ENCODE assay signal across 15 cellular contexts in the genomic region with DNA sequence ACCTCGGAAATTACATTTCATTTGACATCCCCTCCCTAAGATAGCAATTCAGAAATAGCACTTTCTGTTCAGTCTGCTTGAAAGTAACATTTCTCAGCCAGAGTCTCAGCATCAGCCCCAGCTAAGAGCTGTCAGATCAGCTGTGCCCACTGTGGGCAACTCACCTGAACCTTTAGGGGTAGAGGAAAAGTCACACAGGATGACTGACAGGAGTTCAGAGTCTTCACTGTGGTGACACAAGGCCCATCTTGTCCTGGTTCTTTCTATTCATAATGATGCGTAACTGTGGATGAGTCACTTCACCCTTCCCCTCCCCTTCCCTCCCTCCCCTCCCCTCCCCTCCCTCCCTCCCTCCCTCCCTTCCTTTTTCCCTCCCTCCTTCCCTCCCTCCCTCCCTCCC.
DNase-seq lines count a peak whose midpoint lies in the region; ATAC-seq and FAIRE-seq lines count a peak whose summit lies in the region.
"Had no signal": no experiment of that assay in that cellular context is flagged by ENCODE, and none has a peak within 500 bp of the region (broad histone marks: within the 10 kb centered on the region; RNA-seq: fewer than 3 reads in every experiment).

No MANE protein-coding gene starts in this region.

- FAIRE-seq in RCC 7860 (lab: Jason Lieb, UNC), result no peak
- FAIRE-seq: small intestine had no signal

- CTCF ChIA-PET in activated naive CD4-positive, alpha-beta T cell treated with anti-CD3 and anti-CD28 coated beads, Interleukin-2, amount 10 ng/mL, durations not matched to agents 7 days and 5 days (lab: Charles Lee), result interaction anchor here (1.4 to 1.9 kb wide), 3 partner anchors 13 to 30 kb away, joined by 4 to 6 read pairs (median 6); no protein-coding TSS in a partner anchor
- CTCF ChIA-PET in T-cell (lab: Charles Lee), result interaction anchor here in 1 of 2 donors (1.6 to 1.7 kb wide), 2 partner anchors 24 to 39 kb away, joined by 3 to 5 read pairs; no protein-coding TSS in a partner anchor

- peak; percentile 44 to 63 (median 58) for ATAC-seq in T-cell (replicated peaks in 1 of 4)
- peak; percentile 68 for ATAC-seq in activated naive CD8-positive, alpha-beta T cell treated with anti-CD3 and anti-CD28 coated beads, Interleukin-2, amount 10 ng/mL, durations not matched to agents 7 days and 5 days (ENCODE audit: low read depth)
- ATAC-seq: Right ventricle myocardium inferior had no signal

- peak overlapping the region; percentile 10 for H3K4me3 Mint-ChIP-seq in activated naive CD4-positive, alpha-beta T cell treated with anti-CD3 and anti-CD28 coated beads, Interleukin-2, amount 10 ng/mL, durations not matched to agents 7 days and 5 days
- peak overlapping the region in 2 of 3 donors; percentile 29 to 59 for H3K4me3 Mint-ChIP-seq in T-cell
- peak overlapping the region; percentile 29 for H3K4me3 Mint-ChIP-seq in activated naive CD8-positive, alpha-beta T cell treated with anti-CD3 and anti-CD28 coated beads, Interleukin-2, amount 10 ng/mL, durations not matched to agents 7 days and 5 days
- peak overlapping the region; percentile 5 for H3K4me3 Mint-ChIP-seq in stimulated activated naive CD8-positive, alpha-beta T cell treated with anti-CD3 and anti-CD28 coated beads, Interleukin-15, Interleukin-2, amounts not matched to agents 100 ng/mL and 50 ng/mL, for 24 hours

- peaks cover 18% of the 10 kb centered on the region for H3K36me3 Mint-ChIP-seq in activated naive CD4-positive, alpha-beta T cell treated with anti-CD3 and anti-CD28 coated beads, Interleukin-2, amount 10 ng/mL, durations not matched to agents 7 days and 5 days
- H3K36me3 Mint-ChIP-seq in T-cell, result no peaks in the 10 kb centered on the region
- peaks cover 14% of the 10 kb centered on the region for H3K36me3 Mint-ChIP-seq in activated naive CD8-positive, alpha-beta T cell treated with anti-CD3 and anti-CD28 coated beads, Interleukin-2, amount 10 ng/mL, durations not matched to agents 7 days and 5 days
- H3K36me3 Mint-ChIP-seq in stimulated activated naive CD8-positive, alpha-beta T cell treated with anti-CD3 and anti-CD28 coated beads, Interleukin-15, Interleukin-2, amounts not matched to agents 100 ng/mL and 50 ng/mL, for 24 hours (ENCODE audit: low read depth), result no peaks in the 10 kb centered on the region

- DNase-seq in activated naive CD4-positive, alpha-beta T cell treated with anti-CD3 and anti-CD28 coated beads, Interleukin-2, amount 10 ng/mL, durations not matched to agents 7 days and 5 days, result peak; percentile 43
- DNase-seq in activated naive CD4-positive, alpha-beta T cell treated with Interleukin-2 at 50 U/mL for 16 hours, result no peak
- DNase-seq in T-cell (peak in 6 of 34 experiments; percentile 5 to 34 (median 19)), RCC 7860 (ENCODE audit: low spot score) (no peak), NOMO-1 (lab: John Stamatoyannopoulos, UW; ENCODE audit: unreplicated experiment in 2 of 2) (no peak), NCI-H1694 treated with DMSO at 0.1 percent for 48 hours (lab: John Stamatoyannopoulos, UW) (no peak)
- DNase-seq in activated naive CD8-positive, alpha-beta T cell treated with anti-CD3 and anti-CD28 coated beads, Interleukin-2, amount 10 ng/mL, durations not matched to agents 7 days and 5 days, result no peak
- DNase-seq: DMS79 treated with DMSO at 0.1 percent for 48 hours, IMR-90, mesenchymal stem cell, NCI-H1436, NCI-H524 treated with DMSO at 0.1 percent for 48 hours, small intestine had no signal

- POLR2A ChIA-PET in T-cell (lab: Charles Lee), result no interaction called here
- POLR2A ChIA-PET in activated naive CD8-positive, alpha-beta T cell treated with anti-CD3 and anti-CD28 coated beads, Interleukin-2, amount 10 ng/mL, durations not matched to agents 7 days and 5 days (lab: Charles Lee), result interaction anchor here (2.1 to 2.5 kb wide), 2 partner anchors 10 to 97 kb away, joined by 6 to 25 read pairs; no protein-coding TSS in a partner anchor

- H3K27ac Mint-ChIP-seq in activated naive CD4-positive, alpha-beta T cell treated with anti-CD3 and anti-CD28 coated beads, Interleukin-2, amount 10 ng/mL, durations not matched to agents 7 days and 5 days, result peak overlapping the region; percentile 85
- H3K27ac Mint-ChIP-seq in T-cell, result peak overlapping the region; percentile 90 to 92
- H3K27ac Mint-ChIP-seq in activated naive CD8-positive, alpha-beta T cell treated with anti-CD3 and anti-CD28 coated beads, Interleukin-2, amount 10 ng/mL, durations not matched to agents 7 days and 5 days, result peak overlapping the region; percentile 66
- peak overlapping the region; percentile 75 for H3K27ac Mint-ChIP-seq in stimulated activated naive CD8-positive, alpha-beta T cell treated with anti-CD3 and anti-CD28 coated beads, Interleukin-15, Interleukin-2, amounts not matched to agents 100 ng/mL and 50 ng/mL, for 24 hours

- H3K27me3 Mint-ChIP-seq in activated naive CD4-positive, alpha-beta T cell treated with anti-CD3 and anti-CD28 coated beads, Interleukin-2, amount 10 ng/mL, durations not matched to agents 7 days and 5 days, result no peaks in the 10 kb centered on the region
- no peaks in the 10 kb centered on the region for H3K27me3 Mint-ChIP-seq in T-cell
- no peaks in the 10 kb centered on the region for H3K27me3 Mint-ChIP-seq in activated naive CD8-positive, alpha-beta T cell treated with anti-CD3 and anti-CD28 coated beads, Interleukin-2, amount 10 ng/mL, durations not matched to agents 7 days and 5 days
- no peaks in the 10 kb centered on the region for H3K27me3 Mint-ChIP-seq in stimulated activated naive CD8-positive, alpha-beta T cell treated with anti-CD3 and anti-CD28 coated beads, Interleukin-15, Interleukin-2, amounts not matched to agents 100 ng/mL and 50 ng/mL, for 24 hours

- H3K4me1 Mint-ChIP-seq in activated naive CD4-positive, alpha-beta T cell treated with anti-CD3 and anti-CD28 coated beads, Interleukin-2, amount 10 ng/mL, durations not matched to agents 7 days and 5 days, result peaks cover 80% of the 10 kb centered on the region
- H3K4me1 Mint-ChIP-seq in T-cell, result peaks cover 70 to 74% (median 73%) of the 10 kb centered on the region in 3 donors
- H3K4me1 Mint-ChIP-seq in activated naive CD8-positive, alpha-beta T cell treated with anti-CD3 and anti-CD28 coated beads, Interleukin-2, amount 10 ng/mL, durations not matched to agents 7 days and 5 days, result peaks cover 56% of the 10 kb centered on the region
- H3K4me1 Mint-ChIP-seq in stimulated activated naive CD8-positive, alpha-beta T cell treated with anti-CD3 and anti-CD28 coated beads, Interleukin-15, Interleukin-2, amounts not matched to agents 100 ng/mL and 50 ng/mL, for 24 hours (ENCODE audit: low read depth), result peaks cover 78% of the 10 kb centered on the region

- H3K9me3 Mint-ChIP-seq in activated naive CD4-positive, alpha-beta T cell treated with anti-CD3 and anti-CD28 coated beads, Interleukin-2, amount 10 ng/mL, durations not matched to agents 7 days and 5 days, result no peaks in the 10 kb centered on the region
- no peaks in the 10 kb centered on the region for H3K9me3 Mint-ChIP-seq in T-cell
- H3K9me3 Mint-ChIP-seq in activated naive CD8-positive, alpha-beta T cell treated with anti-CD3 and anti-CD28 coated beads, Interleukin-2, amount 10 ng/mL, durations not matched to agents 7 days and 5 days, result no peaks in the 10 kb centered on the region
- no peaks in the 10 kb centered on the region for H3K9me3 Mint-ChIP-seq in stimulated activated naive CD8-positive, alpha-beta T cell treated with anti-CD3 and anti-CD28 coated beads, Interleukin-15, Interleukin-2, amounts not matched to agents 100 ng/mL and 50 ng/mL, for 24 hours
